9 cellular contexts compared by ENCODE assay signal in the genomic region with DNA sequence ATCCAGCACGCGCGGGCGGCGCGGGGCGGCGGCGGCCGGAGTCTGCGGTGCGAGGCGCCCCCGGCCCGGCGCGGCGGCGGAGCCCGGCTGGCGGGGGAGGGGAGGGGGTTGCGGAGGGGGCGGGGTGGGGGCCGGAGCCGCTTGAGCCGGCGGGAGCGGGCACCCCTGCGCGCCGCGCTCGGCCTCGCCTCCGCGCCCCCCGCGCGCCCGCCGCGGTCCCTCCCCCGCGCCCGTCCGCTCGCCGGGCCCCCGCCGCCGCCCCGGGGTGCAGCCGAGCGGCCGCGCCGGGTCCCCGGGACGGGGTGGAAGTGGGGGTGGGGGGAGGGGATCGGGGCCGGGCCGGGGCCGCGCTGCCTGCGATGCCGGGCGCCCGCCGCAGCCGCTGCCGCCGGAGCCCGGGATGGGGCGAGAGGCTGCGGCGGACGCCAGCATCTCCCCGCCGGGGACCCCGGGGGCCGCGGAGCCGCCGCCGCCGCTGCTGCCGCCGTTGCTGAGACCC. TPM values are rescaled to one million over a fixed set of nuclear protein-coding genes. Genes with fewer than 3 reads are reported as not detected.
DNase-seq lines count a peak whose midpoint lies in the region; ATAC-seq and TF ChIP-seq lines count a peak whose summit lies in the region.
"Had no signal": no experiment of that assay in that cellular context is flagged by ENCODE, and none has a peak within 500 bp of the region (broad histone marks: within the 10 kb centered on the region; RNA-seq: fewer than 3 reads in every experiment).

No MANE protein-coding gene starts in this region.

- no peak for TF ChIP-seq POLR2A in GM18505 (IDR thresholded peaks at IDR 0.05; ENCODE audit: borderline replicate concordance, extremely low read depth, insufficient read depth, insufficient read length)

- H2AFZ ChIP-seq in smooth muscle cell (ENCODE audit: low read depth) = no peak overlapping the region

- H4K20me1 ChIP-seq in smooth muscle cell (ENCODE audit: low read depth) = peaks cover 10% of the 10 kb centered on the region

- H3K4me3 ChIP-seq in GM06990 (replicated peaks; ENCODE audit: low read depth, low read length) (peak overlapping the region; percentile 80), NT2/D1 (ENCODE audit: insufficient read length, low read depth) (peak overlapping the region; percentile 40), smooth muscle cell (peak overlapping the region; percentile 87)

- peaks cover 5% of the 10 kb centered on the region for H3K36me3 Mint-ChIP-seq in glutamatergic neuron (ENCODE audit: unreplicated experiment)

- TF ChIP-seq CTCF in GM06990 (IDR thresholded peaks at IDR 0.05; ENCODE audit: insufficient read depth, low read length, poor library complexity, severe bottlenecking) = no peak
- TF ChIP-seq CTCF in glutamatergic neuron (IDR thresholded peaks at IDR 0.05; ENCODE audit: partially characterized antibody, unreplicated experiment) = no peak
- TF ChIP-seq CTCF in smooth muscle cell (IDR thresholded peaks at IDR 0.05; ENCODE audit: borderline replicate concordance, insufficient read depth, poor library complexity, severe bottlenecking) = no peak

- peaks cover 12% of the 10 kb centered on the region for H3K4me1 Mint-ChIP-seq in glutamatergic neuron (ENCODE audit: low read depth, unreplicated experiment)

- peaks cover 19% of the 10 kb centered on the region for H3K27me3 Mint-ChIP-seq in glutamatergic neuron (ENCODE audit: unreplicated experiment)

- H3K4me1 ChIP-seq in NT2/D1 (ENCODE audit: insufficient read depth, insufficient read length) (peaks cover 20% of the 10 kb centered on the region), smooth muscle cell (ENCODE audit: low read depth) (peaks cover 12% of the 10 kb centered on the region)

- peaks cover 34% of the 10 kb centered on the region for H3K79me2 ChIP-seq in smooth muscle cell (ENCODE audit: low read depth)

- H3K9ac ChIP-seq in NT2/D1 (ENCODE audit: insufficient read length, low read depth) (peak overlapping the region; percentile 74), smooth muscle cell (ENCODE audit: low read depth) (no peak overlapping the region)

- no peaks in the 10 kb centered on the region for H3K9me3 ChIP-seq in NT2/D1 (ENCODE audit: insufficient read depth, low read length)
- H3K9me3 ChIP-seq in smooth muscle cell (replicated peaks; ENCODE audit: low read depth) = no peaks in the 10 kb centered on the region

- H3K4me3 Mint-ChIP-seq in glutamatergic neuron (ENCODE audit: unreplicated experiment) = peak overlapping the region; percentile 88

- no peak overlapping the region for H3K27ac ChIP-seq in smooth muscle cell (ENCODE audit: low read depth)

- peaks cover 15% of the 10 kb centered on the region for H3K9me3 Mint-ChIP-seq in glutamatergic neuron (ENCODE audit: unreplicated experiment)

- no peak for ATAC-seq in GM18505 (IDR thresholded peaks at IDR 0.05; ENCODE audit: unreplicated experiment)
- ATAC-seq in HG02973 (IDR thresholded peaks at IDR 0.05; ENCODE audit: unreplicated experiment) = no peak
- ATAC-seq in GM18861 (IDR thresholded peaks at IDR 0.05; ENCODE audit: unreplicated experiment) = no peak

- no peaks in the 10 kb centered on the region for H3K27me3 ChIP-seq in GM06990 (replicated peaks; ENCODE audit: control insufficient read depth, insufficient read depth, low read length)
- H3K27me3 ChIP-seq in NT2/D1 (ENCODE audit: insufficient read depth, insufficient read length) = peaks cover 5% of the 10 kb centered on the region
- no peaks in the 10 kb centered on the region for H3K27me3 ChIP-seq in smooth muscle cell (ENCODE audit: low read depth)

- WGBS in smooth muscle cell (ENCODE audit: low lambda C conversion rate) = 0% methylated on average over 2 of the region's 88 CpGs

- H3K4me2 ChIP-seq in smooth muscle cell = peak overlapping the region; percentile 97

- DNase-seq in GM06990 (ENCODE audit: extremely low read depth, insufficient read length) = no peak
- DNase-seq in NT2/D1 (ENCODE audit: low read depth, low spot score) = no peak
- DNase-seq in glutamatergic neuron = peak; percentile 59
- DNase-seq in smooth muscle cell (lab: John Stamatoyannopoulos, UW; ENCODE audit: unreplicated experiment) = no peak
- no peak for DNase-seq in foreskin melanocyte
- DNase-seq: activated CD4-positive, alpha-beta T cell treated with anti-CD3 and anti-CD28 coated beads, Interleukin-2, amount 50 U/mL, for 4 hours had no signal

- no peak overlapping the region for H3K27ac Mint-ChIP-seq in glutamatergic neuron (ENCODE audit: unreplicated experiment)

- peaks cover 6% of the 10 kb centered on the region for H3F3A ChIP-seq in smooth muscle cell (ENCODE audit: low read depth)

- H3K36me3 ChIP-seq in GM06990 (ENCODE audit: control insufficient read depth, insufficient read depth, low read length) (peaks cover 2% of the 10 kb centered on the region; the same call in 1 of the 2 replicates), NT2/D1 (ENCODE audit: insufficient read depth, insufficient read length, low read length) (no peaks in the 10 kb centered on the region), smooth muscle cell (ENCODE audit: low read depth) (no peaks in the 10 kb centered on the region)

RNA-seq across cellular contexts. Expression of a gene that starts 0.3 kb away (rescaled TPM):
- 12.8 TPM for total RNA-seq in glutamatergic neuron (ENCODE audit: unreplicated experiment)
- 7.8 and 9.4 TPM in 2 replicates for total RNA-seq in smooth muscle cell
- 3.9 and 4.4 TPM in 2 replicates for polyA plus RNA-seq in smooth muscle cell

RNA-seq across cellular contexts. Expression of a gene that starts 45.0 kb away (rescaled TPM):
- total RNA-seq in glutamatergic neuron (ENCODE audit: unreplicated experiment) (40.0 TPM), smooth muscle cell (11.1 and 17.8 TPM in 2 replicates)
- 11.3 and 14.5 TPM in 2 replicates for polyA plus RNA-seq in smooth muscle cell

RNA-seq across cellular contexts. Expression of a gene that starts 57.5 kb away (rescaled TPM):
- total RNA-seq in glutamatergic neuron (ENCODE audit: unreplicated experiment) (27.5 TPM), smooth muscle cell (12.9 and 14.8 TPM in 2 replicates)
- polyA plus RNA-seq in smooth muscle cell = 11.1 and 13.6 TPM in 2 replicates
